Comparison of ENCODE assay signal across 12 cellular contexts in the genomic region with DNA sequence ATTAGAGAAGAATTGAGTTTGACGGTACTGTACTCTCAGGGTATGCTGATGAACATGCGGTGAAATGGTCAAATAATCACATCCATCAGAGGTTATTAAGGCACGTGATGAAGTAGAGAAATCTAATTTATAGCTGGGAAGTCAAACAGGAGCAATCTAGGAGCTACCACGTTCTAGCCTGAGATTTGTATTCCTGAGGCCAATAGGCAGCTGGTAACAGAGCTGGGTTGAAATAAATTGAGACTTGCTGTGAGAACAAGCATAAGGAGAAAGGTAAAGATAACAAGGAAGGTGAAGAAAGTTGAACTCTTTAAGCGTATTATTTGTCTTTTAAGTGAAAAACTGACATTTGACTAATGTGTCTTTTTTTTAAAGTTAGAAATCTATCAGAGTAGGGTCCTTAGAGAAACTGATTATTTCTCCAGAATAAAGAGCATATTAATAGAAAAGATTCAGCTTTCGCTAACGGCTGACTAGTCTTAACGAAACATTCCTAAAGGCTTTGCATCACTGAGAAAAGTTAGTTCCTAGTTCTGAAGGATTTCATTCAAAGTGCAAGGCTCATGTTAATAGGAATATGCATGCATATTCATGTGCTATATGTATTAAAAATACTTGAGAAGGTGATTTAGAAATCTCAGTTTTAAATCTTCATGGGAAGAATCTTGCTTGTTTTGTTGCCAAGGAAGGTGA. TPM values are rescaled to one million over a fixed set of nuclear protein-coding genes. Genes with fewer than 3 reads are reported as not detected.
DNase-seq lines count a peak whose midpoint lies in the region; ATAC-seq and TF ChIP-seq lines count a peak whose summit lies in the region.
"Had no signal": no experiment of that assay in that cellular context is flagged by ENCODE, and none has a peak within 500 bp of the region (broad histone marks: within the 10 kb centered on the region; RNA-seq: fewer than 3 reads in every experiment).

No MANE protein-coding gene starts in this region.

- CTCF ChIA-PET in A673 (lab: Charles Lee), result no interaction called here
- CTCF ChIA-PET in activated naive CD4-positive, alpha-beta T cell treated with anti-CD3 and anti-CD28 coated beads, Interleukin-2, amount 10 ng/mL, durations not matched to agents 7 days and 5 days (lab: Charles Lee), result interaction anchor here (4.0 kb wide), 1 partner anchor 33 kb away, joined by 13 read pairs; no protein-coding TSS in a partner anchor

- H3K9me3 Mint-ChIP-seq in stimulated activated memory B cell treated with anti-CD40 and anti-IgM and Interleukin-4, amounts not matched to agents 10 μg/mL and 1 μg/mL and 100 μg/mL, for 72 hours, result no peaks in the 10 kb centered on the region
- H3K9me3 Mint-ChIP-seq in activated CD4-positive, alpha-beta T cell treated with anti-CD3 and anti-CD28 coated beads, Interleukin-2, amount 10 ng/mL, durations not matched to agents 24 days and 14 days, result no peaks in the 10 kb centered on the region
- no peaks in the 10 kb centered on the region for H3K9me3 Mint-ChIP-seq in activated naive CD4-positive, alpha-beta T cell treated with anti-CD3 and anti-CD28 coated beads, Interleukin-2, amount 10 ng/mL, durations not matched to agents 7 days and 5 days

- H3K4me1 Mint-ChIP-seq in stimulated activated memory B cell treated with anti-CD40 and anti-IgM and Interleukin-4, amounts not matched to agents 10 μg/mL and 1 μg/mL and 100 μg/mL, for 72 hours, result peaks cover 62% of the 10 kb centered on the region
- peaks cover 18% of the 10 kb centered on the region for H3K4me1 Mint-ChIP-seq in activated CD4-positive, alpha-beta T cell treated with anti-CD3 and anti-CD28 coated beads, Interleukin-2, amount 10 ng/mL, durations not matched to agents 24 days and 14 days
- peaks cover 26% of the 10 kb centered on the region for H3K4me1 Mint-ChIP-seq in activated naive CD4-positive, alpha-beta T cell treated with anti-CD3 and anti-CD28 coated beads, Interleukin-2, amount 10 ng/mL, durations not matched to agents 7 days and 5 days

- no peaks in the 10 kb centered on the region for H3K36me3 Mint-ChIP-seq in stimulated activated memory B cell treated with anti-CD40 and anti-IgM and Interleukin-4, amounts not matched to agents 10 μg/mL and 1 μg/mL and 100 μg/mL, for 72 hours
- H3K36me3 Mint-ChIP-seq in activated CD4-positive, alpha-beta T cell treated with anti-CD3 and anti-CD28 coated beads, Interleukin-2, amount 10 ng/mL, durations not matched to agents 24 days and 14 days (ENCODE audit: low read depth), result no peaks in the 10 kb centered on the region
- no peaks in the 10 kb centered on the region for H3K36me3 Mint-ChIP-seq in activated naive CD4-positive, alpha-beta T cell treated with anti-CD3 and anti-CD28 coated beads, Interleukin-2, amount 10 ng/mL, durations not matched to agents 7 days and 5 days

- H3K36me3 ChIP-seq in ascending aorta (no peaks in the 10 kb centered on the region), A673 (ENCODE audit: insufficient read depth, low read length, poor library complexity, severe bottlenecking) (no peaks in the 10 kb centered on the region)
- H3K36me3 ChIP-seq: WERI-Rb-1 had no signal

- peak; percentile 91 for DNase-seq in HT-29 (ENCODE audit: low spot score)
- no peak for DNase-seq in ascending aorta (ENCODE audit: low spot score in 2 of 2)
- DNase-seq in left kidney (ENCODE audit: low read depth, low spot score), result peak; percentile 54
- no peak for DNase-seq in activated CD4-positive, alpha-beta T cell treated with anti-CD3 and anti-CD28 coated beads, Interleukin-2, amount 10 ng/mL, durations not matched to agents 24 days and 14 days
- no peak for DNase-seq in A673 (ENCODE audit: low spot score)
- DNase-seq in activated naive CD4-positive, alpha-beta T cell treated with anti-CD3 and anti-CD28 coated beads, Interleukin-2, amount 10 ng/mL, durations not matched to agents 7 days and 5 days, result no peak
- DNase-seq: anterior cingulate cortex; NCI-H524 treated with DMSO at 0.1 percent for 48 hours; stimulated activated CD4-positive, alpha-beta T cell treated with anti-CD3 and anti-CD28 coated beads, Interleukin-4, amount 100 ng/mL, for 1 hour; WERI-Rb-1 had no signal

- ATAC-seq in stimulated activated memory B cell treated with anti-CD40 and anti-IgM and Interleukin-4, amounts not matched to agents 10 μg/mL and 1 μg/mL and 100 μg/mL, for 72 hours, result no peak
- ATAC-seq in GM19452 (IDR thresholded peaks at IDR 0.05; ENCODE audit: unreplicated experiment), result no peak

- intact Hi-C loops in ascending aorta (cut with DNase I), result loop anchor here (5.0 kb wide), 1 partner anchor 206 kb away; no protein-coding TSS in a partner anchor
- intact Hi-C loops in activated CD4-positive, alpha-beta T cell treated with anti-CD3 and anti-CD28 coated beads, Interleukin-2, amount 10 ng/mL, durations not matched to agents 24 days and 14 days (cut with micrococcal nuclease), result loop anchor here (10.0 kb wide), 1 partner anchor 1186 kb away; the partner anchor contains the start of gene CTR9
- intact Hi-C loops in A673 (cut with micrococcal nuclease; ENCODE audit: unreplicated experiment), result no loop called here

- TF ChIP-seq CTCF in ascending aorta (IDR thresholded peaks at IDR 0.05) (no peak), A673 (conservative IDR thresholded peaks at IDR 0.05; ENCODE audit: low read depth, low read length) (no peak)

- POLR2A ChIA-PET in A673 (lab: Charles Lee; ENCODE audit: low non-redundant PET), result no interaction called here

- H3K27me3 ChIP-seq in ascending aorta, result no peaks in the 10 kb centered on the region
- H3K27me3 ChIP-seq in A673 (replicated peaks; ENCODE audit: insufficient read depth, low read depth, low read length, poor library complexity), result no peaks in the 10 kb centered on the region

- H3K9me3 ChIP-seq in ascending aorta (no peaks in the 10 kb centered on the region), A673 (ENCODE audit: low read depth, low read length, poor library complexity, severe bottlenecking) (no peaks in the 10 kb centered on the region)

- no TSS peak for BruUV-seq in A673 (replicated peaks; lab: Mats Ljungman, UMichigan)

- H3K4me3 Mint-ChIP-seq in stimulated activated memory B cell treated with anti-CD40 and anti-IgM and Interleukin-4, amounts not matched to agents 10 μg/mL and 1 μg/mL and 100 μg/mL, for 72 hours, result no peak overlapping the region
- H3K4me3 Mint-ChIP-seq in activated CD4-positive, alpha-beta T cell treated with anti-CD3 and anti-CD28 coated beads, Interleukin-2, amount 10 ng/mL, durations not matched to agents 24 days and 14 days, result no peak overlapping the region
- H3K4me3 Mint-ChIP-seq in activated naive CD4-positive, alpha-beta T cell treated with anti-CD3 and anti-CD28 coated beads, Interleukin-2, amount 10 ng/mL, durations not matched to agents 7 days and 5 days, result no peak overlapping the region

- H3K4me3 ChIP-seq in ascending aorta (no peak overlapping the region), A673 (ENCODE audit: low read depth, low read length, poor library complexity, severe bottlenecking) (no peak overlapping the region)

- H3K27me3 Mint-ChIP-seq in stimulated activated memory B cell treated with anti-CD40 and anti-IgM and Interleukin-4, amounts not matched to agents 10 μg/mL and 1 μg/mL and 100 μg/mL, for 72 hours, result no peaks in the 10 kb centered on the region
- peaks cover 6% of the 10 kb centered on the region for H3K27me3 Mint-ChIP-seq in activated CD4-positive, alpha-beta T cell treated with anti-CD3 and anti-CD28 coated beads, Interleukin-2, amount 10 ng/mL, durations not matched to agents 24 days and 14 days
- H3K27me3 Mint-ChIP-seq in activated naive CD4-positive, alpha-beta T cell treated with anti-CD3 and anti-CD28 coated beads, Interleukin-2, amount 10 ng/mL, durations not matched to agents 7 days and 5 days, result peaks cover 22% of the 10 kb centered on the region

- H3K27ac ChIP-seq in ascending aorta (peak overlapping the region; percentile 93 to 96), A673 (ENCODE audit: low read depth, low read length, poor library complexity, severe bottlenecking) (no peak overlapping the region)
- H3K27ac ChIP-seq: WERI-Rb-1 had no signal

- peaks cover 32 to 54% of the 10 kb centered on the region in 2 donors for H3K4me1 ChIP-seq in ascending aorta
- peaks cover 23% of the 10 kb centered on the region for H3K4me1 ChIP-seq in A673 (ENCODE audit: insufficient read depth, low read length, poor library complexity, severe bottlenecking)

- H3K27ac Mint-ChIP-seq in stimulated activated memory B cell treated with anti-CD40 and anti-IgM and Interleukin-4, amounts not matched to agents 10 μg/mL and 1 μg/mL and 100 μg/mL, for 72 hours, result peak overlapping the region; percentile 81
- no peak overlapping the region for H3K27ac Mint-ChIP-seq in activated CD4-positive, alpha-beta T cell treated with anti-CD3 and anti-CD28 coated beads, Interleukin-2, amount 10 ng/mL, durations not matched to agents 24 days and 14 days
- H3K27ac Mint-ChIP-seq in activated naive CD4-positive, alpha-beta T cell treated with anti-CD3 and anti-CD28 coated beads, Interleukin-2, amount 10 ng/mL, durations not matched to agents 7 days and 5 days, result no peak overlapping the region

RNA-seq across cellular contexts. Expression of gene WEE1, which starts 5.2 kb away (rescaled TPM):
- total RNA-seq in HT-29 (2014; rRNA removed; shearing (Covaris generic)), result 152 and 157 TPM in 2 replicates
- total RNA-seq in ascending aorta, result 20.8 TPM
- total RNA-seq in activated CD4-positive, alpha-beta T cell treated with anti-CD3 and anti-CD28 coated beads, Interleukin-2, amount 10 ng/mL, durations not matched to agents 24 days and 14 days, result 55.5 and 57.7 TPM in 2 replicates
- 51.4 and 54.9 TPM in 2 replicates for total RNA-seq in A673 (2021)

Comparison
In these comparisons a context has a peak if more than half of its experiments do, and no peak if none do; other contexts are left out.
1. DNase-seq: peak in HT-29 (single experiment) and left kidney (single experiment); none in ascending aorta (0 of 2), activated CD4-positive, alpha-beta T cell treated with anti-CD3 and anti-CD28 coated beads, Interleukin-2, amount 10 ng/mL, durations not matched to agents 24 days and 14 days (single experiment), A673 (single experiment) and activated naive CD4-positive, alpha-beta T cell treated with anti-CD3 and anti-CD28 coated beads, Interleukin-2, amount 10 ng/mL, durations not matched to agents 7 days and 5 days (single experiment).